1 cellular context compared by ENCODE assay signal in the genomic region with DNA sequence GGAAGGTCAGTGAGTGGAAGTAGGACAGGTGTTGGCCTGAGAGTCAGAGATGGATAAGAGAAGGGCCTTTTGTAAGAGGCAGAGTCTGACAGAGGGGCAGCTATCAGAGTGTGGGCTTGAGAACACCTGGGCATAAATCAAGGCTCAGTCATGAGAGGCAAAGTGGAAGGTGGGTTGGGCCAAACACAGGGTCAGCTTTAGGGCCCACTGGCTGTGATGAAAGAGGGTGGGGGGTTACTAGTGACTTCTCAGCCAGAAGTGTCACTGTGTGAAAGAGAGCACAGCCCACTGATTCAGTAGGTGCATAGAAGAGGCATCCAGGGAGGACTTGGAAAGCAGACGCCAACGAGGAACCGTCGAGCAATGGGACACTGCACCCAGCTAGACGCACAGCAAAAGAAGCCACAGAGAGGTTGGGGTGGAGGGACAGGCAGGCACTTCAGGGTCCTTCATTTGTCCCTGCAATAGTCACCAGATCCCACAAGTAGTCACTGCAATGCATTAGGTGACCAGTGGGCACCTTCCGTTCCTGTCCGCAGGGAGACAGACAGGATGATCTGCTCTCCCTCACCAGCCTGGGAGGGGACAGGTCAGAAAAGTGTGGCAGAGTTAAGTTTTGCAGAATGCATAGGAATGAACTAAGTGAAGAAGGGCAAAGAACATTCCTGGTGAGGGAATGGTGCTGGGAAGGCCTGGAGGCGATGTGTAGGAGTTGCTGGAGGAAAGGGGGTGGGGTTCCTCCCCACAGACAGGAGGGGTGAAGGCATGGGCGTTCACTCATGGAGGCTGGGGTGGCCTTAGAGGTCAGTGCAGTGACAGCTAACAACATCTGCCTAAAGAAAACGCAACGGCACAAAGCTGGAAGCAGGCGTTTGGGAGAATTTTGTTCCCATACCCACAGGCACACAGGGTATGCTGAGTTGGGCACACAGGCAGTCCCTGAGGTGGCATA.
TF ChIP-seq lines count a peak whose summit lies in the region.

No MANE protein-coding gene starts in this region.

TF ChIP-seq in HEK293, 187 proteins besides CTCF, POLR2A, EP300 and RAD21 (continued from another document):
- TF ChIP-seq, protein P1, sequence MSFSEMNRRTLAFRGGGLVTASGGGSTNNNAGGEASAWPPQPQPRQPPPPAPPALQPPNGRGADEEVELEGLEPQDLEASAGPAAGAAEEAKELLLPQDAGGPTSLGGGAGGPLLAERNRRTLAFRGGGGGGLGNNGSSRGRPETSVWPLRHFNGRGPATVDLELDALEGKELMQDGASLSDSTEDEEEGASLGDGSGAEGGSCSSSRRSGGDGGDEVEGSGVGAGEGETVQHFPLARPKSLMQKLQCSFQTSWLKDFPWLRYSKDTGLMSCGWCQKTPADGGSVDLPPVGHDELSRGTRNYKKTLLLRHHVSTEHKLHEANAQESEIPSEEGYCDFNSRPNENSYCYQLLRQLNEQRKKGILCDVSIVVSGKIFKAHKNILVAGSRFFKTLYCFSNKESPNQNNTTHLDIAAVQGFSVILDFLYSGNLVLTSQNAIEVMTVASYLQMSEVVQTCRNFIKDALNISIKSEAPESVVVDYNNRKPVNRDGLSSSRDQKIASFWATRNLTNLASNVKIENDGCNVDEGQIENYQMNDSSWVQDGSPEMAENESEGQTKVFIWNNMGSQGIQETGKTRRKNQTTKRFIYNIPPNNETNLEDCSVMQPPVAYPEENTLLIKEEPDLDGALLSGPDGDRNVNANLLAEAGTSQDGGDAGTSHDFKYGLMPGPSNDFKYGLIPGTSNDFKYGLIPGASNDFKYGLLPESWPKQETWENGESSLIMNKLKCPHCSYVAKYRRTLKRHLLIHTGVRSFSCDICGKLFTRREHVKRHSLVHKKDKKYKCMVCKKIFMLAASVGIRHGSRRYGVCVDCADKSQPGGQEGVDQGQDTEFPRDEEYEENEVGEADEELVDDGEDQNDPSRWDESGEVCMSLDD (tag by site-specific recombination; IDR thresholded peaks at IDR 0.05), result no peak
TF ChIP-seq in HEK293: peak in this region for 2.
